ENCODE assay signal across 14 cellular contexts in the genomic region with DNA sequence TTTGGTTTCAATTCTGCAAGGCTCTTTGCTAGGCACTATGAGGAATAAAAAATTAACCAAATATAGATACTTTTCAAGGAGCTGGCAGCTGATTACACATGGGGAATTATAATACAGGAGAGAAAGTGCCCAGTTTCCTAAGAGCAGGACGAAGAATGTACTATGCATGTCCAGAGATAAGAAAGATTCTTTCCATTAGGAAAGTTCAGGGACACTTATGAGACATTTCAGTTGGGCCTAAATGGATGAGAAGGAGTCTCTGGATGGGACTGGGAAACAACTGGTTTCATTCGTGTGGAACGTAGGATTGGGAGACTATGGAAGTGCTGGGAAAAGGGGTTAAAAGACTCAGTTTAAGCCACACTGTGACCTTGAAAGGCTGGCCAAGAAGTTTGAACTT.
DNase-seq lines count a peak whose midpoint lies in the region; ATAC-seq and TF ChIP-seq lines count a peak whose summit lies in the region.
"Had no signal": no experiment of that assay in that cellular context is flagged by ENCODE, and none has a peak within 500 bp of the region (broad histone marks: within the 10 kb centered on the region; RNA-seq: fewer than 3 reads in every experiment).

No MANE protein-coding gene starts in this region.

- no peaks in the 10 kb centered on the region for H3K9me3 Mint-ChIP-seq in activated CD4-positive, alpha-beta T cell treated with anti-CD3 and anti-CD28 coated beads for 36 hours (ENCODE audit: low read depth)
- H3K9me3 Mint-ChIP-seq: CD4-positive, alpha-beta T cell; GM23338 had no signal

- H3K27ac ChIP-seq in OCI-LY3 (ENCODE audit: low read length) (no peak overlapping the region), ascending aorta (peak overlapping the region; percentile 55 to 57), fibroblast of lung (ENCODE audit: insufficient read depth, low read length) (no peak overlapping the region), tibial artery (peak overlapping the region; percentile 60 to 68)

- ATAC-seq in HG03139 (IDR thresholded peaks at IDR 0.05; ENCODE audit: unreplicated experiment), result no peak
- ATAC-seq in activated CD4-positive, alpha-beta T cell treated with anti-CD3 and anti-CD28 coated beads for 36 hours, result no peak
- ATAC-seq: GM23338 had no signal

- H3K9ac ChIP-seq in OCI-LY3 (ENCODE audit: low read length), result no peak overlapping the region
- no peak overlapping the region for H3K9ac ChIP-seq in fibroblast of lung (ENCODE audit: insufficient read depth, low read length)

- H3K9me3 ChIP-seq in OCI-LY3 (ENCODE audit: insufficient read depth, low read length) (no peaks in the 10 kb centered on the region), ascending aorta (no peaks in the 10 kb centered on the region), fibroblast of lung (ENCODE audit: control insufficient read depth, insufficient read depth, low read depth, low read length) (no peaks in the 10 kb centered on the region), tibial artery (no peaks in the 10 kb centered on the region)

- CTCF ChIA-PET in activated CD4-positive, alpha-beta T cell treated with anti-CD3 and anti-CD28 coated beads for 36 hours (lab: Charles Lee), result interaction anchor here (1.3 kb wide), 1 partner anchor 19 kb away, joined by 3 read pairs; no protein-coding TSS in a partner anchor

- no peaks in the 10 kb centered on the region for H4K20me1 ChIP-seq in OCI-LY3 (ENCODE audit: insufficient read depth, low read length)
- H4K20me1 ChIP-seq in fibroblast of lung (ENCODE audit: control insufficient read depth, extremely low read depth, insufficient read depth, low read length), result no peaks in the 10 kb centered on the region

- no peak for TF ChIP-seq CTCF in OCI-LY3 (IDR thresholded peaks at IDR 0.05; ENCODE audit: low read depth, low read length)
- no peak for TF ChIP-seq CTCF in ascending aorta (IDR thresholded peaks at IDR 0.05)
- no peak for TF ChIP-seq CTCF in fibroblast of lung (conservative IDR thresholded peaks at IDR 0.05 in 1 of 2, IDR thresholded peaks at IDR 0.05 in 1 of 2; ENCODE audit: low read depth in 1 of 2, low read length in 2 of 2)
- TF ChIP-seq CTCF in tibial artery (IDR thresholded peaks at IDR 0.05), result no peak

- no peaks in the 10 kb centered on the region for H3K4me1 Mint-ChIP-seq in activated CD4-positive, alpha-beta T cell treated with anti-CD3 and anti-CD28 coated beads for 36 hours
- H3K4me1 Mint-ChIP-seq: B cell, GM23338 had no signal

- H3K79me2 ChIP-seq in OCI-LY3 (ENCODE audit: low read length) (no peaks in the 10 kb centered on the region), fibroblast of lung (ENCODE audit: control insufficient read depth, insufficient read depth, low read length) (no peaks in the 10 kb centered on the region)

- H2AFZ ChIP-seq in OCI-LY3 (ENCODE audit: low read depth, low read length) (no peak overlapping the region), fibroblast of lung (ENCODE audit: low read length) (peak overlapping the region; percentile 37)
- H2AFZ ChIP-seq: GM23338 had no signal

- H3K27me3 ChIP-seq in OCI-LY3 (ENCODE audit: low read depth, low read length), result no peaks in the 10 kb centered on the region
- H3K27me3 ChIP-seq in ascending aorta, result no peaks in the 10 kb centered on the region
- no peaks in the 10 kb centered on the region for H3K27me3 ChIP-seq in fibroblast of lung (ENCODE audit: control insufficient read depth, insufficient read depth, low read length)
- no peaks in the 10 kb centered on the region for H3K27me3 ChIP-seq in tibial artery

- no peak for DNase-seq in ascending aorta (ENCODE audit: low spot score in 2 of 2)
- DNase-seq in fibroblast of lung (ENCODE audit: low read depth in 2 of 2), result no peak
- no peak for DNase-seq in tibial artery
- DNase-seq in hepatic stellate cell (ENCODE audit: low spot score), result no peak
- no peak for DNase-seq in activated CD4-positive, alpha-beta T cell treated with anti-CD3 and anti-CD28 coated beads for 36 hours
- DNase-seq: C1 segment of cervical spinal cord; Calu3; CD4-positive, alpha-beta T cell; DMS 273 treated with DMSO at 0.1 percent for 48 hours; H7 had no signal

- H3K4me1 ChIP-seq in OCI-LY3 (ENCODE audit: low read length), result peaks cover 22% of the 10 kb centered on the region
- H3K4me1 ChIP-seq in ascending aorta, result peaks cover 0 to 7% of the 10 kb centered on the region in 2 donors
- H3K4me1 ChIP-seq in fibroblast of lung (ENCODE audit: control insufficient read depth, extremely low read depth, insufficient read depth, low read length), result no peaks in the 10 kb centered on the region
- H3K4me1 ChIP-seq in tibial artery, result peaks cover 0 to 17% (median 11%) of the 10 kb centered on the region in 4 donors

- H3K36me3 ChIP-seq in OCI-LY3 (replicated peaks; ENCODE audit: low read depth, low read length), result no peaks in the 10 kb centered on the region
- no peaks in the 10 kb centered on the region for H3K36me3 ChIP-seq in ascending aorta
- H3K36me3 ChIP-seq in fibroblast of lung (ENCODE audit: control insufficient read depth, insufficient read depth, low read length), result no peaks in the 10 kb centered on the region
- H3K36me3 ChIP-seq in tibial artery, result no peaks in the 10 kb centered on the region

- POLR2A ChIA-PET in activated CD4-positive, alpha-beta T cell treated with anti-CD3 and anti-CD28 coated beads for 36 hours (lab: Charles Lee), result no interaction called here

- H3K4me3 ChIP-seq in OCI-LY3 (ENCODE audit: low read length) (no peak overlapping the region), ascending aorta (no peak overlapping the region), fibroblast of lung (replicated peaks in 1 of 4; ENCODE audit: control extremely low read depth in 1 of 4, insufficient read depth in 1 of 4, low read depth in 3 of 4, low read length in 4 of 4) (no peak overlapping the region), tibial artery (no peak overlapping the region)
- H3K4me3 ChIP-seq: GM23338 had no signal

- H3K27me3 Mint-ChIP-seq in activated CD4-positive, alpha-beta T cell treated with anti-CD3 and anti-CD28 coated beads for 36 hours, result peaks cover 21% of the 10 kb centered on the region
- H3K27me3 Mint-ChIP-seq: B cell had no signal

- H3K4me2 ChIP-seq in OCI-LY3 (ENCODE audit: low read length) (0 out of 2 replicates have a peak overlapping the region, but pooled peaks have one; percentile 48), fibroblast of lung (ENCODE audit: extremely low read depth, insufficient read depth, low read length) (no peak overlapping the region)
- H3K4me2 ChIP-seq: GM23338 had no signal

- no peak overlapping the region for H3K27ac Mint-ChIP-seq in activated CD4-positive, alpha-beta T cell treated with anti-CD3 and anti-CD28 coated beads for 36 hours
- H3K27ac Mint-ChIP-seq: B cell; CD4-positive, alpha-beta T cell; GM23338 had no signal

- intact Hi-C loops in ascending aorta (cut with DNase I) (no loop called here), tibial artery (cut with DNase I; ENCODE audit: low total_unique reads) (no loop called here)
- intact Hi-C loops in activated CD4-positive, alpha-beta T cell treated with anti-CD3 and anti-CD28 coated beads for 36 hours (cut with DNase I, micrococcal nuclease), result no loop called here

- H3K36me3 Mint-ChIP-seq in activated CD4-positive, alpha-beta T cell treated with anti-CD3 and anti-CD28 coated beads for 36 hours (ENCODE audit: low read depth), result no peaks in the 10 kb centered on the region

- no peak overlapping the region for H3K4me3 Mint-ChIP-seq in activated CD4-positive, alpha-beta T cell treated with anti-CD3 and anti-CD28 coated beads for 36 hours
- H3K4me3 Mint-ChIP-seq: B cell; CD4-positive, alpha-beta T cell; GM23338 had no signal

Comparison
In these comparisons a context has a peak if more than half of its experiments do, and no peak if none do; other contexts are left out.
1. H3K27ac ChIP-seq: peak in ascending aorta (2 of 2) and tibial artery (2 of 2); none in OCI-LY3 (single experiment) and fibroblast of lung (single experiment).